ENCODE assay signal across 12 cellular contexts in the genomic region with DNA sequence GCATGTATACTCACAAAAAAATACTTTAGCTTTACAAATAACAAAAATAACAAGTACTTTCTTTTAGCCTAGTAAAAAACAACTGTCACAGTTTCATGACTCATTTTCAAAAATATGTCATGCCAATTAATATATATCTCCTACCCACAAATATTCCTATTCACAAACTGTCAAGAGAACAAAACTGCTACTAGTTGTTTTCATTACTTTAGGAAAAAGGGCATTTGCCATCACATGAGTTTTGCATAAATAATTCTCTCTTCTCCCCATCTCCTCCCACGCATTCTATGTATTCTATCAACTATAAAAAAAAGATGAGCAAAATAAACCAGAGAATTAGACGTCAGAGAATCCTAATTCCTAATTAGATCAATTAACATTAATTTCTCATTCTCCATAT.
A peak's percentile ranks its signal among the peaks of the same experiment; 100 is the strongest.
DNase-seq lines count a peak whose midpoint lies in the region; ATAC-seq and TF ChIP-seq lines count a peak whose summit lies in the region.
"Had no signal": no experiment of that assay in that cellular context is flagged by ENCODE, and none has a peak within 500 bp of the region (broad histone marks: within the 10 kb centered on the region; RNA-seq: fewer than 3 reads in every experiment).

No MANE protein-coding gene starts in this region.

- H3K14ac ChIP-seq in mesenchymal stem cell (ENCODE audit: low read length in 2 of 2) = no peak overlapping the region

- no peak overlapping the region for H2AK5ac ChIP-seq in mesenchymal stem cell (ENCODE audit: low read length, severe bottlenecking)

- no peak for DNase-seq in CD4-positive, alpha-beta T cell
- DNase-seq in GM12865 (ENCODE audit: low read depth) (no peak), mesenchymal stem cell (no peak), RWPE1 (ENCODE audit: low spot score) (no peak), GM03348 (ENCODE audit: low spot score) (no peak), AG20443 (ENCODE audit: low spot score) (no peak), NOMO-1 treated with dmso at 0.1 percent for 144 hours (lab: John Stamatoyannopoulos, UW; ENCODE audit: unreplicated experiment) (no peak)
- DNase-seq in activated T-helper 2 cell treated with anti-CD3 and anti-CD28 coated beads, Interferon-gamma antibody, Interleukin-2, Interleukin-4, amounts not matched to agents 10 μg/mL and 5 μg/mL and 100 μg/mL, durations not matched to agents 14 hours and 24 hours and 36 hours (ENCODE audit: low spot score) = no peak
- DNase-seq: activated CD4-positive, CD25-positive, alpha-beta regulatory T cell treated with anti-CD3 and anti-CD28 coated beads, Interleukin-2, amount 50 U/mL, for 72 hours; C1 segment of cervical spinal cord; dermis blood vessel endothelial cell; Right ventricle myocardium superior had no signal

- no peak for TF ChIP-seq CTCF in CD4-positive, alpha-beta T cell (IDR thresholded peaks at IDR 0.05)
- TF ChIP-seq CTCF in GM12865 (IDR thresholded peaks at IDR 0.05; ENCODE audit: insufficient read depth, low read depth, low read length, missing control alignments) (no peak), RWPE1 (conservative IDR thresholded peaks at IDR 0.05; ENCODE audit: low read depth) (no peak)

- no peaks in the 10 kb centered on the region for H3K9me3 Mint-ChIP-seq in CD4-positive, alpha-beta T cell
- no peaks in the 10 kb centered on the region for H3K9me3 Mint-ChIP-seq in activated T-helper 2 cell treated with anti-CD3 and anti-CD28 coated beads, Interferon-gamma antibody, Interleukin-2, Interleukin-4, amounts not matched to agents 10 μg/mL and 5 μg/mL and 100 μg/mL, durations not matched to agents 14 hours and 24 hours and 36 hours

- H3K4me2 ChIP-seq in mesenchymal stem cell (ENCODE audit: low read length, poor library complexity, severe bottlenecking) = no peak overlapping the region

- H3K18ac ChIP-seq in mesenchymal stem cell (ENCODE audit: low read depth in 1 of 2, low read length in 2 of 2) = no peak overlapping the region

- CTCF ChIA-PET in CD4-positive, alpha-beta T cell (lab: Charles Lee) = interaction anchor here (0.6 to 4.6 kb wide), 9 partner anchors 11 to 100 kb away, joined by 3 to 18 read pairs (median 4); a partner anchor contains a TSS
- CTCF ChIA-PET in RWPE1 (lab: Yijun Ruan, JAX) = no interaction called here

- POLR2A ChIA-PET in CD4-positive, alpha-beta T cell (lab: Charles Lee) = interaction anchor here (0.7 to 3.2 kb wide), 7 partner anchors 15 to 84 kb away, joined by 4 to 20 read pairs (median 4); no protein-coding TSS in a partner anchor
- POLR2A ChIA-PET in RWPE1 (lab: Yijun Ruan, JAX; ENCODE audit: low non-redundant PET) = no interaction called here

- H3K36me3 Mint-ChIP-seq in CD4-positive, alpha-beta T cell (ENCODE audit: low read depth) = peaks cover 4% of the 10 kb centered on the region
- peaks cover 18% of the 10 kb centered on the region for H3K36me3 Mint-ChIP-seq in activated T-helper 2 cell treated with anti-CD3 and anti-CD28 coated beads, Interferon-gamma antibody, Interleukin-2, Interleukin-4, amounts not matched to agents 10 μg/mL and 5 μg/mL and 100 μg/mL, durations not matched to agents 14 hours and 24 hours and 36 hours (ENCODE audit: low read depth)

- no peak overlapping the region for H4K8ac ChIP-seq in mesenchymal stem cell (ENCODE audit: low read length)

- no peaks in the 10 kb centered on the region for H3K27me3 Mint-ChIP-seq in CD4-positive, alpha-beta T cell
- no peaks in the 10 kb centered on the region for H3K27me3 Mint-ChIP-seq in activated T-helper 2 cell treated with anti-CD3 and anti-CD28 coated beads, Interferon-gamma antibody, Interleukin-2, Interleukin-4, amounts not matched to agents 10 μg/mL and 5 μg/mL and 100 μg/mL, durations not matched to agents 14 hours and 24 hours and 36 hours (ENCODE audit: low read depth)

- H2AFZ ChIP-seq in mesenchymal stem cell (ENCODE audit: low read depth, low read length) = no peak overlapping the region

- peaks cover 21% of the 10 kb centered on the region for H3K4me1 ChIP-seq in mesenchymal stem cell (ENCODE audit: control insufficient read depth, insufficient read depth, low read depth, low read length)

- no peaks in the 10 kb centered on the region for H3K9me3 ChIP-seq in CD4-positive, alpha-beta T cell (ENCODE audit: control insufficient read depth, low read length)
- H3K9me3 ChIP-seq in mesenchymal stem cell (ENCODE audit: control insufficient read depth, low read length) = no peaks in the 10 kb centered on the region

- H3K23ac ChIP-seq in mesenchymal stem cell (ENCODE audit: low read length in 2 of 2) = no peak overlapping the region

- 77% methylated on average over 2 of the region's 2 CpGs for WGBS in mesenchymal stem cell

- no peak for ATAC-seq in CD4-positive, alpha-beta T cell (ENCODE audit: poor library complexity)

- no peaks in the 10 kb centered on the region for H3K27me3 ChIP-seq in CD4-positive, alpha-beta T cell (ENCODE audit: control insufficient read depth, insufficient read depth, low read length)
- H3K27me3 ChIP-seq in mesenchymal stem cell (ENCODE audit: control insufficient read depth in 1 of 2, insufficient read depth in 1 of 2, low read length in 2 of 2) = no peaks in the 10 kb centered on the region

- intact Hi-C loops in CD4-positive, alpha-beta T cell (cut with DNase I, micrococcal nuclease) = loop anchor here in 1 of 2 experiments (2.0 kb wide), 1 partner anchor 14 kb away; no protein-coding TSS in a partner anchor
- intact Hi-C loops in activated T-helper 2 cell treated with anti-CD3 and anti-CD28 coated beads, Interferon-gamma antibody, Interleukin-2, Interleukin-4, amounts not matched to agents 10 μg/mL and 5 μg/mL and 100 μg/mL, durations not matched to agents 14 hours and 24 hours and 36 hours (cut with micrococcal nuclease) = no loop called here

- H2BK12ac ChIP-seq in mesenchymal stem cell (ENCODE audit: low read length in 2 of 2) = no peak overlapping the region

- H2BK5ac ChIP-seq in mesenchymal stem cell (ENCODE audit: low read depth, low read length, poor library complexity, severe bottlenecking) = no peak overlapping the region

- peaks cover 0 to 5% of the 10 kb centered on the region in 2 experiments for H3K36me3 ChIP-seq in mesenchymal stem cell (ENCODE audit: control insufficient read depth in 1 of 2, insufficient read depth in 2 of 2, low read depth in 1 of 2, low read length in 2 of 2)

- H2BK15ac ChIP-seq in mesenchymal stem cell (ENCODE audit: low read depth, poor library complexity, severe bottlenecking) = no peak overlapping the region

- H3K9ac ChIP-seq in mesenchymal stem cell (ENCODE audit: low read length) = peak overlapping the region; percentile 16

- no peak overlapping the region for H4K91ac ChIP-seq in mesenchymal stem cell (ENCODE audit: low read length)

- peaks cover 6% of the 10 kb centered on the region for H3K79me1 ChIP-seq in mesenchymal stem cell (replicated peaks; ENCODE audit: low read length, poor library complexity, severe bottlenecking)

- H3K4me1 Mint-ChIP-seq in CD4-positive, alpha-beta T cell (ENCODE audit: low read depth) = peaks cover 99% of the 10 kb centered on the region
- H3K4me1 Mint-ChIP-seq in activated T-helper 2 cell treated with anti-CD3 and anti-CD28 coated beads, Interferon-gamma antibody, Interleukin-2, Interleukin-4, amounts not matched to agents 10 μg/mL and 5 μg/mL and 100 μg/mL, durations not matched to agents 14 hours and 24 hours and 36 hours (ENCODE audit: low read depth) = peaks cover 84% of the 10 kb centered on the region

- peak overlapping the region; percentile 90 for H3K27ac Mint-ChIP-seq in CD4-positive, alpha-beta T cell
- peak overlapping the region; percentile 84 for H3K27ac Mint-ChIP-seq in activated T-helper 2 cell treated with anti-CD3 and anti-CD28 coated beads, Interferon-gamma antibody, Interleukin-2, Interleukin-4, amounts not matched to agents 10 μg/mL and 5 μg/mL and 100 μg/mL, durations not matched to agents 14 hours and 24 hours and 36 hours

- H3K4ac ChIP-seq in mesenchymal stem cell (ENCODE audit: low read depth in 1 of 2, low read length in 2 of 2) = no peak overlapping the region

- peak overlapping the region; percentile 36 for H3K4me3 Mint-ChIP-seq in CD4-positive, alpha-beta T cell
- peak overlapping the region; percentile 54 for H3K4me3 Mint-ChIP-seq in activated T-helper 2 cell treated with anti-CD3 and anti-CD28 coated beads, Interferon-gamma antibody, Interleukin-2, Interleukin-4, amounts not matched to agents 10 μg/mL and 5 μg/mL and 100 μg/mL, durations not matched to agents 14 hours and 24 hours and 36 hours (ENCODE audit: low read depth)

- peak overlapping the region; percentile 40 for H3K27ac ChIP-seq in CD4-positive, alpha-beta T cell (ENCODE audit: low read depth, low read length)
- H3K27ac ChIP-seq in mesenchymal stem cell (ENCODE audit: low read length, poor library complexity, severe bottlenecking) (no peak overlapping the region), RWPE1 (no peak overlapping the region)

- 0 out of 2 replicates have a peak overlapping the region, but pooled peaks have one; percentile 8 for H3K4me3 ChIP-seq in GM12865 (ENCODE audit: low read depth, low read length)
- no peak overlapping the region for H3K4me3 ChIP-seq in mesenchymal stem cell (ENCODE audit: insufficient read depth in 1 of 2, low read depth in 1 of 2, low read length in 2 of 2)

- H2BK120ac ChIP-seq in mesenchymal stem cell (ENCODE audit: low read depth, low read length) = no peak overlapping the region
